ENCODE assay signal across 1 cellular context in the genomic region with DNA sequence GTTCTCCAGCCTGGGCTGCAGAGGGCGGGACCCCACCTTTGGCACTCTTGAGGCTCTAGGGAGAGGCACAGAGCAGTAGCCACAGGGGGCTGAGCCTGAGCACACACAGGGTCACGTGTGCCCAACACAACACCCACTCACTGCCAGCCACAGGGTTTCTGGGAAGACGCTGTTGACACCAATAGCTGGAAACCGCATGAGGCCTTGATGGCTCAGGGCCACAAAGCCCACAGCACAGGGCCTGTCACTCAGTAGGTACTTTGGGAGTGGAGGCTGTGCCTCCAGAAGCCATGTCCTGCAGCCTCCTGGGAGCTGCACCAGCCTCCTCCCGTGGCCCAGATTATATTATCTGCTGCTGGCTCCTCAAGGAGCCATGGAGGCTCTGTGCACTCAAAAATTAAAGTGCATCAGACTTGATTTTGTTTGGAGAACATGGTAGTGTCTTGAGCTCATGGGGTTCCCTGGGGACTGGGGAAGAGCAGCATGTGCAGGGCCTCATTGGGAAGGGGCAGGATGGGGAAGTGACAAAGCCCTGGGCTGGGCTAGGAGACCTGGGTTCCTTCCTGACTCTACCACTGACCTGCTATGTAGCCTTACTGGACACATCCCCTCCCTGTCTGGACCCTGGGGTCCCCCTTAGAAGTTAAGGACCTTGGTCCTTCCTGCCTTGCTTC.
TF ChIP-seq lines count a peak whose summit lies in the region.

No MANE protein-coding gene starts in this region.

TF ChIP-seq in HepG2, 621 proteins besides CTCF, POLR2A, EP300 and RAD21 (continued from another document and continues in another):
- TF ChIP-seq, protein P1, sequence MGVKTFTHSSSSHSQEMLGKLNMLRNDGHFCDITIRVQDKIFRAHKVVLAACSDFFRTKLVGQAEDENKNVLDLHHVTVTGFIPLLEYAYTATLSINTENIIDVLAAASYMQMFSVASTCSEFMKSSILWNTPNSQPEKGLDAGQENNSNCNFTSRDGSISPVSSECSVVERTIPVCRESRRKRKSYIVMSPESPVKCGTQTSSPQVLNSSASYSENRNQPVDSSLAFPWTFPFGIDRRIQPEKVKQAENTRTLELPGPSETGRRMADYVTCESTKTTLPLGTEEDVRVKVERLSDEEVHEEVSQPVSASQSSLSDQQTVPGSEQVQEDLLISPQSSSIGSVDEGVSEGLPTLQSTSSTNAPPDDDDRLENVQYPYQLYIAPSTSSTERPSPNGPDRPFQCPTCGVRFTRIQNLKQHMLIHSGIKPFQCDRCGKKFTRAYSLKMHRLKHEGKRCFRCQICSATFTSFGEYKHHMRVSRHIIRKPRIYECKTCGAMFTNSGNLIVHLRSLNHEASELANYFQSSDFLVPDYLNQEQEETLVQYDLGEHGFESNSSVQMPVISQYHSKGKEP (CRISPR knock-in tag; IDR thresholded peaks at IDR 0.05), result no peak
- TF ChIP-seq, protein P2, sequence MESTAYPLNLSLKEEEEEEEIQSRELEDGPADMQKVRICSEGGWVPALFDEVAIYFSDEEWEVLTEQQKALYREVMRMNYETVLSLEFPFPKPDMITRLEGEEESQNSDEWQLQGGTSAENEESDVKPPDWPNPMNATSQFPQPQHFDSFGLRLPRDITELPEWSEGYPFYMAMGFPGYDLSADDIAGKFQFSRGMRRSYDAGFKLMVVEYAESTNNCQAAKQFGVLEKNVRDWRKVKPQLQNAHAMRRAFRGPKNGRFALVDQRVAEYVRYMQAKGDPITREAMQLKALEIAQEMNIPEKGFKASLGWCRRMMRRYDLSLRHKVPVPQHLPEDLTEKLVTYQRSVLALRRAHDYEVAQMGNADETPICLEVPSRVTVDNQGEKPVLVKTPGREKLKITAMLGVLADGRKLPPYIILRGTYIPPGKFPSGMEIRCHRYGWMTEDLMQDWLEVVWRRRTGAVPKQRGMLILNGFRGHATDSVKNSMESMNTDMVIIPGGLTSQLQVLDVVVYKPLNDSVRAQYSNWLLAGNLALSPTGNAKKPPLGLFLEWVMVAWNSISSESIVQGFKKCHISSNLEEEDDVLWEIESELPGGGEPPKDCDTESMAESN (CRISPR knock-in tag; conservative IDR thresholded peaks at IDR 0.05), result no peak
- no peak for TF ChIP-seq HMG20A (CRISPR knock-in tag; IDR thresholded peaks at IDR 0.05; ENCODE audit: borderline replicate concordance)
- TF ChIP-seq POLR2AphosphoS2 (IDR thresholded peaks at IDR 0.05; ENCODE audit: low read depth, low read length), result no peak
- no peak for TF ChIP-seq ZSCAN29 (CRISPR knock-in tag; conservative IDR thresholded peaks at IDR 0.05)
- no peak for TF ChIP-seq RNF2 (conservative IDR thresholded peaks at IDR 0.05; ENCODE audit: low read depth)
- TF ChIP-seq GFI1 (CRISPR knock-in tag; IDR thresholded peaks at IDR 0.05; ENCODE audit: borderline replicate concordance), result no peak
- TF ChIP-seq, protein P3, sequence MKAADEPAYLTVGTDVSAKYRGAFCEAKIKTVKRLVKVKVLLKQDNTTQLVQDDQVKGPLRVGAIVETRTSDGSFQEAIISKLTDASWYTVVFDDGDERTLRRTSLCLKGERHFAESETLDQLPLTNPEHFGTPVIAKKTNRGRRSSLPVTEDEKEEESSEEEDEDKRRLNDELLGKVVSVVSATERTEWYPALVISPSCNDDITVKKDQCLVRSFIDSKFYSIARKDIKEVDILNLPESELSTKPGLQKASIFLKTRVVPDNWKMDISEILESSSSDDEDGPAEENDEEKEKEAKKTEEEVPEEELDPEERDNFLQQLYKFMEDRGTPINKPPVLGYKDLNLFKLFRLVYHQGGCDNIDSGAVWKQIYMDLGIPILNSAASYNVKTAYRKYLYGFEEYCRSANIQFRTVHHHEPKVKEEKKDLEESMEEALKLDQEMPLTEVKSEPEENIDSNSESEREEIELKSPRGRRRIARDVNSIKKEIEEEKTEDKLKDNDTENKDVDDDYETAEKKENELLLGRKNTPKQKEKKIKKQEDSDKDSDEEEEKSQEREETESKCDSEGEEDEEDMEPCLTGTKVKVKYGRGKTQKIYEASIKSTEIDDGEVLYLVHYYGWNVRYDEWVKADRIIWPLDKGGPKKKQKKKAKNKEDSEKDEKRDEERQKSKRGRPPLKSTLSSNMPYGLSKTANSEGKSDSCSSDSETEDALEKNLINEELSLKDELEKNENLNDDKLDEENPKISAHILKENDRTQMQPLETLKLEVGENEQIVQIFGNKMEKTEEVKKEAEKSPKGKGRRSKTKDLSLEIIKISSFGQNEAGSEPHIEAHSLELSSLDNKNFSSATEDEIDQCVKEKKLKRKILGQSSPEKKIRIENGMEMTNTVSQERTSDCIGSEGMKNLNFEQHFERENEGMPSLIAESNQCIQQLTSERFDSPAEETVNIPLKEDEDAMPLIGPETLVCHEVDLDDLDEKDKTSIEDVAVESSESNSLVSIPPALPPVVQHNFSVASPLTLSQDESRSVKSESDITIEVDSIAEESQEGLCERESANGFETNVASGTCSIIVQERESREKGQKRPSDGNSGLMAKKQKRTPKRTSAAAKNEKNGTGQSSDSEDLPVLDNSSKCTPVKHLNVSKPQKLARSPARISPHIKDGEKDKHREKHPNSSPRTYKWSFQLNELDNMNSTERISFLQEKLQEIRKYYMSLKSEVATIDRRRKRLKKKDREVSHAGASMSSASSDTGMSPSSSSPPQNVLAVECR (CRISPR knock-in tag; IDR thresholded peaks at IDR 0.05; ENCODE audit: borderline replicate concordance), result peak; percentile 50; the same call in 1 of the 2 replicates
- TF ChIP-seq, protein P4, sequence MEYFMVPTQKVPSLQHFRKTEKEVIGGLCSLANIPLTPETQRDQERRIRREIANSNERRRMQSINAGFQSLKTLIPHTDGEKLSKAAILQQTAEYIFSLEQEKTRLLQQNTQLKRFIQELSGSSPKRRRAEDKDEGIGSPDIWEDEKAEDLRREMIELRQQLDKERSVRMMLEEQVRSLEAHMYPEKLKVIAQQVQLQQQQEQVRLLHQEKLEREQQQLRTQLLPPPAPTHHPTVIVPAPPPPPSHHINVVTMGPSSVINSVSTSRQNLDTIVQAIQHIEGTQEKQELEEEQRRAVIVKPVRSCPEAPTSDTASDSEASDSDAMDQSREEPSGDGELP (IDR thresholded peaks at IDR 0.05; ENCODE audit: borderline replicate concordance, low read depth), result no peak
- no peak for TF ChIP-seq ZNF816 (CRISPR knock-in tag; IDR thresholded peaks at IDR 0.05; ENCODE audit: borderline replicate concordance)
- TF ChIP-seq SMAD1 (CRISPR knock-in tag; IDR thresholded peaks at IDR 0.05; ENCODE audit: borderline replicate concordance, low read depth), result no peak
- TF ChIP-seq HNRNPLL (IDR thresholded peaks at IDR 0.05; ENCODE audit: low read depth, low read length, poor library complexity, severe bottlenecking), result no peak
- TF ChIP-seq MXI1 (IDR thresholded peaks at IDR 0.05; ENCODE audit: borderline replicate concordance, low read depth, low read length), result peak; percentile 56; the same call in 1 of the 3 replicates
- TF ChIP-seq ATRX (CRISPR knock-in tag; IDR thresholded peaks at IDR 0.05; ENCODE audit: borderline replicate concordance), result no peak
- 0 out of 2 replicates have a peak, but pooled peaks have one; percentile 9 for TF ChIP-seq ZNF224 (CRISPR knock-in tag; IDR thresholded peaks at IDR 0.05)
- no peak for TF ChIP-seq SP1 (IDR thresholded peaks at IDR 0.05)
- no peak for TF ChIP-seq SP1 (CRISPR knock-in tag; IDR thresholded peaks at IDR 0.05)
- no peak for TF ChIP-seq ZNF558 (CRISPR knock-in tag; IDR thresholded peaks at IDR 0.05; ENCODE audit: borderline replicate concordance)
- TF ChIP-seq ZNF552 (CRISPR knock-in tag; IDR thresholded peaks at IDR 0.05; ENCODE audit: borderline replicate concordance), result no peak
- TF ChIP-seq, protein P5, sequence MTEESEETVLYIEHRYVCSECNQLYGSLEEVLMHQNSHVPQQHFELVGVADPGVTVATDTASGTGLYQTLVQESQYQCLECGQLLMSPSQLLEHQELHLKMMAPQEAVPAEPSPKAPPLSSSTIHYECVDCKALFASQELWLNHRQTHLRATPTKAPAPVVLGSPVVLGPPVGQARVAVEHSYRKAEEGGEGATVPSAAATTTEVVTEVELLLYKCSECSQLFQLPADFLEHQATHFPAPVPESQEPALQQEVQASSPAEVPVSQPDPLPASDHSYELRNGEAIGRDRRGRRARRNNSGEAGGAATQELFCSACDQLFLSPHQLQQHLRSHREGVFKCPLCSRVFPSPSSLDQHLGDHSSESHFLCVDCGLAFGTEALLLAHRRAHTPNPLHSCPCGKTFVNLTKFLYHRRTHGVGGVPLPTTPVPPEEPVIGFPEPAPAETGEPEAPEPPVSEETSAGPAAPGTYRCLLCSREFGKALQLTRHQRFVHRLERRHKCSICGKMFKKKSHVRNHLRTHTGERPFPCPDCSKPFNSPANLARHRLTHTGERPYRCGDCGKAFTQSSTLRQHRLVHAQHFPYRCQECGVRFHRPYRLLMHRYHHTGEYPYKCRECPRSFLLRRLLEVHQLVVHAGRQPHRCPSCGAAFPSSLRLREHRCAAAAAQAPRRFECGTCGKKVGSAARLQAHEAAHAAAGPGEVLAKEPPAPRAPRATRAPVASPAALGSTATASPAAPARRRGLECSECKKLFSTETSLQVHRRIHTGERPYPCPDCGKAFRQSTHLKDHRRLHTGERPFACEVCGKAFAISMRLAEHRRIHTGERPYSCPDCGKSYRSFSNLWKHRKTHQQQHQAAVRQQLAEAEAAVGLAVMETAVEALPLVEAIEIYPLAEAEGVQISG (CRISPR knock-in tag; IDR thresholded peaks at IDR 0.05), result peak; percentile 33; the same call in 1 of the 2 replicates
- TF ChIP-seq MEIS2 (CRISPR knock-in tag; IDR thresholded peaks at IDR 0.05), result no peak; the same call in 1 of the 2 replicates
- TF ChIP-seq HHEX (CRISPR knock-in tag; IDR thresholded peaks at IDR 0.05), result no peak
- TF ChIP-seq NFYB (CRISPR knock-in tag; IDR thresholded peaks at IDR 0.05), result peak; percentile 21; the same call in 1 of the 2 replicates
- TF ChIP-seq ONECUT2 (CRISPR knock-in tag; IDR thresholded peaks at IDR 0.05), result no peak
- TF ChIP-seq NAIF1 (CRISPR knock-in tag; IDR thresholded peaks at IDR 0.05; ENCODE audit: borderline replicate concordance), result no peak
- TF ChIP-seq CEBPB (IDR thresholded peaks at IDR 0.05; ENCODE audit: borderline replicate concordance, low read depth, low read length), result no peak
- TF ChIP-seq, protein P6, sequence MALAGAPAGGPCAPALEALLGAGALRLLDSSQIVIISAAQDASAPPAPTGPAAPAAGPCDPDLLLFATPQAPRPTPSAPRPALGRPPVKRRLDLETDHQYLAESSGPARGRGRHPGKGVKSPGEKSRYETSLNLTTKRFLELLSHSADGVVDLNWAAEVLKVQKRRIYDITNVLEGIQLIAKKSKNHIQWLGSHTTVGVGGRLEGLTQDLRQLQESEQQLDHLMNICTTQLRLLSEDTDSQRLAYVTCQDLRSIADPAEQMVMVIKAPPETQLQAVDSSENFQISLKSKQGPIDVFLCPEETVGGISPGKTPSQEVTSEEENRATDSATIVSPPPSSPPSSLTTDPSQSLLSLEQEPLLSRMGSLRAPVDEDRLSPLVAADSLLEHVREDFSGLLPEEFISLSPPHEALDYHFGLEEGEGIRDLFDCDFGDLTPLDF (CRISPR knock-in tag; IDR thresholded peaks at IDR 0.05), result no peak
- no peak for TF ChIP-seq MEIS1 (CRISPR knock-in tag; IDR thresholded peaks at IDR 0.05; ENCODE audit: borderline replicate concordance)
- TF ChIP-seq PCBP2 (optimal IDR thresholded peaks at IDR 0.05; ENCODE audit: low read depth, low read length, poor library complexity, severe bottlenecking), result no peak
- TF ChIP-seq, protein P7, sequence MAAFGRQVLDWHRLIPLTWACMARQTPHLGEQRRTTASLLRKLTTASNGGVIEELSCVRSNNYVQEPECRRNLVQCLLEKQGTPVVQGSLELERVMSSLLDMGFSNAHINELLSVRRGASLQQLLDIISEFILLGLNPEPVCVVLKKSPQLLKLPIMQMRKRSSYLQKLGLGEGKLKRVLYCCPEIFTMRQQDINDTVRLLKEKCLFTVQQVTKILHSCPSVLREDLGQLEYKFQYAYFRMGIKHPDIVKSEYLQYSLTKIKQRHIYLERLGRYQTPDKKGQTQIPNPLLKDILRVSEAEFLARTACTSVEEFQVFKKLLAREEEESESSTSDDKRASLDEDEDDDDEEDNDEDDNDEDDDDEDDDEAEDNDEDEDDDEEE (CRISPR knock-in tag; IDR thresholded peaks at IDR 0.05), result no peak
- TF ChIP-seq RBM22 (optimal IDR thresholded peaks at IDR 0.05; ENCODE audit: low read length), result no peak
- TF ChIP-seq ZNF724P (CRISPR knock-in tag; IDR thresholded peaks at IDR 0.05; ENCODE audit: borderline replicate concordance), result no peak
- peak; percentile 76 for TF ChIP-seq ZNF143 (CRISPR knock-in tag; IDR thresholded peaks at IDR 0.05)
- TF ChIP-seq ZNF616 (CRISPR knock-in tag; IDR thresholded peaks at IDR 0.05; ENCODE audit: low read depth), result no peak
- no peak for TF ChIP-seq JARID2 (CRISPR knock-in tag; IDR thresholded peaks at IDR 0.05; ENCODE audit: insufficient replicate concordance)
- TF ChIP-seq, protein P8, sequence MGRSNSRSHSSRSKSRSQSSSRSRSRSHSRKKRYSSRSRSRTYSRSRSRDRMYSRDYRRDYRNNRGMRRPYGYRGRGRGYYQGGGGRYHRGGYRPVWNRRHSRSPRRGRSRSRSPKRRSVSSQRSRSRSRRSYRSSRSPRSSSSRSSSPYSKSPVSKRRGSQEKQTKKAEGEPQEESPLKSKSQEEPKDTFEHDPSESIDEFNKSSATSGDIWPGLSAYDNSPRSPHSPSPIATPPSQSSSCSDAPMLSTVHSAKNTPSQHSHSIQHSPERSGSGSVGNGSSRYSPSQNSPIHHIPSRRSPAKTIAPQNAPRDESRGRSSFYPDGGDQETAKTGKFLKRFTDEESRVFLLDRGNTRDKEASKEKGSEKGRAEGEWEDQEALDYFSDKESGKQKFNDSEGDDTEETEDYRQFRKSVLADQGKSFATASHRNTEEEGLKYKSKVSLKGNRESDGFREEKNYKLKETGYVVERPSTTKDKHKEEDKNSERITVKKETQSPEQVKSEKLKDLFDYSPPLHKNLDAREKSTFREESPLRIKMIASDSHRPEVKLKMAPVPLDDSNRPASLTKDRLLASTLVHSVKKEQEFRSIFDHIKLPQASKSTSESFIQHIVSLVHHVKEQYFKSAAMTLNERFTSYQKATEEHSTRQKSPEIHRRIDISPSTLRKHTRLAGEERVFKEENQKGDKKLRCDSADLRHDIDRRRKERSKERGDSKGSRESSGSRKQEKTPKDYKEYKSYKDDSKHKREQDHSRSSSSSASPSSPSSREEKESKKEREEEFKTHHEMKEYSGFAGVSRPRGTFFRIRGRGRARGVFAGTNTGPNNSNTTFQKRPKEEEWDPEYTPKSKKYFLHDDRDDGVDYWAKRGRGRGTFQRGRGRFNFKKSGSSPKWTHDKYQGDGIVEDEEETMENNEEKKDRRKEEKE (IDR thresholded peaks at IDR 0.05), result no peak
